ENCODE assay signal across 25 cellular contexts in genomic region chrX:65757943-65758342, GRCh38.
"Had no signal": no experiment of that assay in that cellular context is flagged by ENCODE, and none has a peak within 500 bp of the region (broad histone marks: within the 10 kb centered on the region; RNA-seq: fewer than 3 reads in every experiment).

No MANE protein-coding gene starts in this region.

- H3K27ac Mint-ChIP-seq: activated naive CD4-positive, alpha-beta T cell treated with anti-CD3 and anti-CD28 coated beads for 36 hours; activated naive CD8-positive, alpha-beta T cell treated with anti-CD3 and anti-CD28 coated beads for 36 hours; activated T-helper 1 cell treated with anti-CD3 and anti-CD28 coated beads, Interleukin-12 subunit alpha, Interleukin-12 subunit beta, Interleukin-2, Interleukin-4 antibody, amounts not matched to agents 30 ng/mL and 10 ng/mL and 1 ng/mL, durations not matched to agents 14 hours and 24 hours and 36 hours; brain; memory B cell; naive thymus-derived CD4-positive, alpha-beta T cell; neural progenitor cell had no signal

- H3K4me3 ChIP-seq: adrenal gland, neural progenitor cell, right atrium auricular region, transverse colon had no signal

- H3K36me3 ChIP-seq: adrenal gland, neural progenitor cell, right atrium auricular region, transverse colon had no signal

- H3K27me3 Mint-ChIP-seq: activated naive CD8-positive, alpha-beta T cell treated with anti-CD3 and anti-CD28 coated beads for 36 hours; brain; memory B cell; naive thymus-derived CD4-positive, alpha-beta T cell had no signal

- ATAC-seq: left colon; naive thymus-derived CD4-positive, alpha-beta T cell had no signal

- H3K4me1 ChIP-seq: adrenal gland, neural progenitor cell, parathyroid adenoma, right atrium auricular region, transverse colon had no signal

- H3K27ac ChIP-seq: adrenal gland, neural progenitor cell, parathyroid adenoma, right atrium auricular region, transverse colon had no signal

- DNase-seq: activated CD4-positive, alpha-beta T cell treated with anti-CD3 and anti-CD28 coated beads for 4 hours; activated CD4-positive, alpha-beta T cell treated with anti-CD3 and anti-CD28 coated beads, Interleukin-2, amount 50 U/mL, for 4 hours; activated effector memory CD4-positive, alpha-beta T cell treated with anti-CD3 and anti-CD28 coated beads, Interleukin-2, amount 50 U/mL, for 16 hours; activated naive CD4-positive, alpha-beta T cell treated with anti-CD3 and anti-CD28 coated beads for 36 hours; activated naive CD8-positive, alpha-beta T cell treated with anti-CD3 and anti-CD28 coated beads for 36 hours; activated T-cell treated with anti-CD3 and anti-CD28 coated beads for 4 hours; adrenal gland; aorta; caudate nucleus; head of caudate nucleus; hippocampal formation; kidney; left colon; midbrain; naive thymus-derived CD4-positive, alpha-beta T cell; occipital lobe; stimulated activated CD4-positive, alpha-beta T cell treated with anti-CD3 and anti-CD28 coated beads, Interleukin-15, amount 100 ng/mL, for 24 hours; stimulated activated naive CD4-positive, alpha-beta T cell; transverse colon had no signal

- H3K4me3 Mint-ChIP-seq: activated naive CD4-positive, alpha-beta T cell treated with anti-CD3 and anti-CD28 coated beads for 36 hours; activated naive CD8-positive, alpha-beta T cell treated with anti-CD3 and anti-CD28 coated beads for 36 hours; activated T-helper 1 cell treated with anti-CD3 and anti-CD28 coated beads, Interleukin-12 subunit alpha, Interleukin-12 subunit beta, Interleukin-2, Interleukin-4 antibody, amounts not matched to agents 30 ng/mL and 10 ng/mL and 1 ng/mL, durations not matched to agents 14 hours and 24 hours and 36 hours; brain; memory B cell; naive thymus-derived CD4-positive, alpha-beta T cell; neural progenitor cell had no signal

- H3K4me2 ChIP-seq: neural progenitor cell had no signal

- H3K9ac ChIP-seq: neural progenitor cell, parathyroid adenoma had no signal

- H3K79me2 ChIP-seq: parathyroid adenoma had no signal

- H2AFZ ChIP-seq: neural progenitor cell, parathyroid adenoma had no signal

- H3K27me3 ChIP-seq: neural progenitor cell, right atrium auricular region, transverse colon had no signal

- H3K9me3 ChIP-seq: adrenal gland, transverse colon had no signal

- H3K9me3 Mint-ChIP-seq: memory B cell had no signal

- H3K4me1 Mint-ChIP-seq: brain, neural progenitor cell had no signal

- H3K36me3 Mint-ChIP-seq: brain, neural progenitor cell had no signal
